Comparison of ENCODE assay signal across 1 cellular context in the genomic region with DNA sequence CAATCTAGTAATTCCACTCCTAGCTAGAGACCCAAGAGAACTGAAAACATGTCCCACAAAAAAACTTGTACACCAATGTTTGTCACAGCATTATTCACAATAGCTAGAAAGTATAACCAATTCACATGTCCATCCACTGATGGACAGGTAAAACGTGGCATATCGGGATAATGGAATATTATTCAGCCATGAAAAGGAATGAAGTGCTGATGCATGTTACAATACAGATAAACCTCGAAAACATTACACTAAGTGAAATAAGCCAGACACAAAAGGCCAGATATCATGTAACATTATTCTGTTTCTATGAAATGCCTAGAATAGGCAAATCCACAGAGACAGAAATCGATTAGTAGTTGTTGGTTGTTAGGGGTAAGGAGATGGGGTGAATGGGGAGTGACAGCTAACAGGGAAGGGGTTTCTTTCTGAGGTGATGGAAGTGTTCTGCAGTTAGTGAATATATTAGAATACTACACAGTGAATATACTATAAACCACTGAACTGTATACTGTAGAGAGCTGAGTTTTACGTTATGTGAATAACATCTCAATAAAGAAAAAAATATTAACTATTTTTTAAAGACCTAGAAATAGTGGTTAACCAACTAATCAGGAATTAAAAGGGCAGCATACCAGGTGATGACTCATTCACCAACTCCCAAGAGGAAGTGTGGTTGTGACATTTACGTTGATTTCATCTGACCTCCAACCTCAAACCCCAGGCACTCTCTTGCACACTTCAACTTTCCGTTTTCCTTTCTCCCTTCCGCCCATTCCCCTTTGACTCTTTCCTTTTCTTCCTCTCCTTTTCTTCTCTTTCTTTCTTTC.
TF ChIP-seq lines count a peak whose summit lies in the region.

No MANE protein-coding gene starts in this region.

TF ChIP-seq in HEK293, 187 proteins besides CTCF, POLR2A, EP300 and RAD21 (continued from another document):
- TF ChIP-seq TSHZ1 (tag by site-specific recombination; IDR thresholded peaks at IDR 0.05; ENCODE audit: borderline replicate concordance): peak; percentile 26; the same call in 1 of the 2 replicates
- no peak for TF ChIP-seq ZNF423 (tag by site-specific recombination; IDR thresholded peaks at IDR 0.05)
- no peak for TF ChIP-seq ZNF416 (tag by site-specific recombination; IDR thresholded peaks at IDR 0.05)
- no peak for TF ChIP-seq ZNF140 (tag by site-specific recombination; IDR thresholded peaks at IDR 0.05)
- TF ChIP-seq ZNF302 (tag by site-specific recombination; IDR thresholded peaks at IDR 0.05; ENCODE audit: low read depth): no peak
- no peak for TF ChIP-seq ZNF670 (tag by site-specific recombination; IDR thresholded peaks at IDR 0.05; ENCODE audit: low read depth)
- TF ChIP-seq KLF10 (tag by site-specific recombination; IDR thresholded peaks at IDR 0.05): no peak
- TF ChIP-seq ZNF544 (tag by site-specific recombination; IDR thresholded peaks at IDR 0.05): no peak
- no peak for TF ChIP-seq ZNF701 (tag by site-specific recombination; IDR thresholded peaks at IDR 0.05)
- TF ChIP-seq ZNF830 (tag by site-specific recombination; IDR thresholded peaks at IDR 0.05; ENCODE audit: low read depth): no peak
- TF ChIP-seq OVOL3 (tag by site-specific recombination; IDR thresholded peaks at IDR 0.05): no peak
- no peak for TF ChIP-seq ZNF184 (tag by site-specific recombination; IDR thresholded peaks at IDR 0.05)
- peak; percentile 93 for TF ChIP-seq PRDM1 (tag by site-specific recombination; IDR thresholded peaks at IDR 0.05)
- TF ChIP-seq ZBTB21 (tag by site-specific recombination; IDR thresholded peaks at IDR 0.05): no peak
- TF ChIP-seq, protein P1, sequence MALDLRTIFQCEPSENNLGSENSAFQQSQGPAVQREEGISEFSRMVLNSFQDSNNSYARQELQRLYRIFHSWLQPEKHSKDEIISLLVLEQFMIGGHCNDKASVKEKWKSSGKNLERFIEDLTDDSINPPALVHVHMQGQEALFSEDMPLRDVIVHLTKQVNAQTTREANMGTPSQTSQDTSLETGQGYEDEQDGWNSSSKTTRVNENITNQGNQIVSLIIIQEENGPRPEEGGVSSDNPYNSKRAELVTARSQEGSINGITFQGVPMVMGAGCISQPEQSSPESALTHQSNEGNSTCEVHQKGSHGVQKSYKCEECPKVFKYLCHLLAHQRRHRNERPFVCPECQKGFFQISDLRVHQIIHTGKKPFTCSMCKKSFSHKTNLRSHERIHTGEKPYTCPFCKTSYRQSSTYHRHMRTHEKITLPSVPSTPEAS (tag by site-specific recombination; IDR thresholded peaks at IDR 0.05): peak; percentile 54; the same call in 1 of the 2 replicates
- TF ChIP-seq ZNF202 (tag by site-specific recombination; IDR thresholded peaks at IDR 0.05; ENCODE audit: borderline replicate concordance): no peak
- peak; percentile 43; the same call in 1 of the 2 replicates for TF ChIP-seq ZNF280D (tag by site-specific recombination; IDR thresholded peaks at IDR 0.05)
- TF ChIP-seq ZNF24 (tag by site-specific recombination; IDR thresholded peaks at IDR 0.05): no peak
- TF ChIP-seq HOXA7 (CRISPR knock-in tag; IDR thresholded peaks at IDR 0.05; ENCODE audit: borderline replicate concordance): no peak
- no peak for TF ChIP-seq WT1 (tag by site-specific recombination; IDR thresholded peaks at IDR 0.05)
- no peak for TF ChIP-seq ZSCAN30 (tag by site-specific recombination; IDR thresholded peaks at IDR 0.05)
- TF ChIP-seq ZNF518A (tag by site-specific recombination; conservative IDR thresholded peaks at IDR 0.05; ENCODE audit: low read depth): no peak
- no peak for TF ChIP-seq ZNF704 (tag by site-specific recombination; IDR thresholded peaks at IDR 0.05)
TF ChIP-seq in HEK293: peak in this region for 7.
